Comparison of ENCODE assay signal across 27 cellular contexts in genomic region chr2:164485541-164485940, GRCh38.
DNase-seq lines count a peak whose midpoint lies in the region; ATAC-seq and TF ChIP-seq lines count a peak whose summit lies in the region.
"Had no signal": no experiment of that assay in that cellular context is flagged by ENCODE, and none has a peak within 500 bp of the region (broad histone marks: within the 10 kb centered on the region; RNA-seq: fewer than 3 reads in every experiment).

No MANE protein-coding gene starts in this region.

- no peak overlapping the region for H3K27ac ChIP-seq in RWPE1
- H3K27ac ChIP-seq: colonic mucosa, lower lobe of right lung, psoas muscle, skin epidermis, transverse colon had no signal

- DNase-seq in EL = peak; percentile 13
- peak; percentile 31 for DNase-seq in SK-MEL-5 (ENCODE audit: low read depth, low spot score)
- DNase-seq in choroid plexus epithelial cell (ENCODE audit: low read depth) = peak; percentile 5
- peak; percentile 19 for DNase-seq in non-pigmented ciliary epithelial cell (ENCODE audit: low read depth)
- no peak for DNase-seq in RWPE1 (ENCODE audit: low spot score)
- no peak for DNase-seq in NCI-H2171 treated with DMSO at 0.1 percent for 48 hours (lab: John Stamatoyannopoulos, UW)
- DNase-seq in HT-29 (ENCODE audit: low spot score) = no peak
- DNase-seq: activated CD4-positive, alpha-beta memory T cell treated with anti-CD3 and anti-CD28 coated beads for 36 hours; activated CD8-positive, alpha-beta memory T cell treated with anti-CD3 and anti-CD28 coated beads, Interleukin-2, amount 50 U/mL, for 4 hours; activated naive CD4-positive, alpha-beta T cell; CD8-positive, alpha-beta memory T cell; colonic mucosa; effector memory CD8-positive, alpha-beta T cell; foreskin fibroblast; GOT3; HFFc6; lower lobe of right lung; natural killer cell; NCI-H1048; NCI-H1694; psoas muscle; RPMI8226; transverse colon had no signal

- CTCF ChIA-PET in RWPE1 (lab: Yijun Ruan, JAX) = no interaction called here

- POLR2A ChIA-PET in RWPE1 (lab: Yijun Ruan, JAX; ENCODE audit: low non-redundant PET) = no interaction called here

- in situ Hi-C loops in SK-MEL-5 (cut with HindIII; ENCODE audit: low pct_unique_long_range_greater_than_20kb, low sequenced_read_pairs) = no loop called here

- TF ChIP-seq CTCF in choroid plexus epithelial cell (conservative IDR thresholded peaks at IDR 0.05; ENCODE audit: low read depth, low read length) = no peak
- no peak for TF ChIP-seq CTCF in RWPE1 (conservative IDR thresholded peaks at IDR 0.05; ENCODE audit: low read depth)

- no peak overlapping the region for H3K4me3 ChIP-seq in choroid plexus epithelial cell (ENCODE audit: low read depth, low read length)
- H3K4me3 ChIP-seq: colonic mucosa, lower lobe of right lung, psoas muscle, skin epidermis, transverse colon had no signal

- no peak for ATAC-seq in GM19467 (IDR thresholded peaks at IDR 0.05; ENCODE audit: unreplicated experiment)
- ATAC-seq: activated CD4-positive, CD25-positive, alpha-beta regulatory T cell treated with anti-CD3 and anti-CD28 coated beads, Interleukin-2, amount 50 U/mL, for 24 hours; effector memory CD8-positive, alpha-beta T cell; lower lobe of right lung; natural killer cell; psoas muscle; stimulated activated memory B cell treated with anti-CD40 and anti-IgM and Interleukin-4, amounts not matched to agents 10 μg/mL and 1 μg/mL and 100 μg/mL, for 72 hours had no signal

Comparison
In these comparisons a context has a peak if more than half of its experiments do, and no peak if none do; other contexts are left out.
1. DNase-seq: peak in EL (single experiment), SK-MEL-5 (single experiment), choroid plexus epithelial cell (single experiment) and non-pigmented ciliary epithelial cell (single experiment); none in RWPE1 (single experiment), NCI-H2171 treated with DMSO at 0.1 percent for 48 hours (single experiment) and HT-29 (single experiment).